In genomic region chr3:72155391-72156064, GRCh38 we compare ENCODE assay signal across 9 cellular contexts.
DNase-seq lines count a peak whose midpoint lies in the region; ATAC-seq and TF ChIP-seq lines count a peak whose summit lies in the region.
"Had no signal": no experiment of that assay in that cellular context is flagged by ENCODE, and none has a peak within 500 bp of the region (broad histone marks: within the 10 kb centered on the region; RNA-seq: fewer than 3 reads in every experiment).

No MANE protein-coding gene starts in this region.

- no peaks in the 10 kb centered on the region for H3K36me3 Mint-ChIP-seq in Calu3 (ENCODE audit: insufficient read depth, unreplicated experiment)

- intact Hi-C loops in mammary epithelial cell (cut with micrococcal nuclease) (no loop called here), thyroid gland (cut with DNase I) (no loop called here), Calu3 (cut with micrococcal nuclease; ENCODE audit: unreplicated experiment) (no loop called here)

- peak overlapping the region; percentile 35 for H2AFZ ChIP-seq in mammary epithelial cell (ENCODE audit: low read depth, low read length)

- no peaks in the 10 kb centered on the region for H3K36me3 ChIP-seq in mammary epithelial cell (ENCODE audit: insufficient read depth, low read length)
- H3K36me3 ChIP-seq in liver (ENCODE audit: control insufficient read depth in 4 of 4, insufficient read depth in 3 of 4, low read depth in 1 of 4, low read length in 3 of 4) = peaks cover 0 to 2% (median 0%) of the 10 kb centered on the region in 4 donors
- H3K36me3 ChIP-seq in thyroid gland = no peaks in the 10 kb centered on the region

- H3K9me3 ChIP-seq in mammary epithelial cell (replicated peaks; ENCODE audit: insufficient read depth, low read length) (peaks cover 4% of the 10 kb centered on the region), liver (ENCODE audit: control insufficient read depth in 4 of 4, low read length in 3 of 4) (no peaks in the 10 kb centered on the region), thyroid gland (no peaks in the 10 kb centered on the region)

- H3K4me1 Mint-ChIP-seq in Calu3 (ENCODE audit: low read depth, unreplicated experiment) = peaks cover 8% of the 10 kb centered on the region

- H3K27me3 ChIP-seq in mammary epithelial cell (ENCODE audit: insufficient read depth, low read length) (no peaks in the 10 kb centered on the region), liver (ENCODE audit: control insufficient read depth in 4 of 4, insufficient read depth in 4 of 4, low read length in 3 of 4) (no peaks in the 10 kb centered on the region), thyroid gland (no peaks in the 10 kb centered on the region)

- H3K27ac Mint-ChIP-seq in Calu3 (ENCODE audit: unreplicated experiment) = no peak overlapping the region

- H3K27ac ChIP-seq in mammary epithelial cell (ENCODE audit: insufficient read depth, low read depth, low read length) (no peak overlapping the region), liver (ENCODE audit: low read depth in 1 of 2, low read length in 2 of 2) (peak overlapping the region; percentile 83 to 94), thyroid gland (no peak overlapping the region)

- CTCF ChIA-PET in mammary epithelial cell (lab: Charles Lee; ENCODE audit: low non-redundant PET) (no interaction called here), Calu3 (lab: Charles Lee) (no interaction called here)

- H3K9ac ChIP-seq in mammary epithelial cell (ENCODE audit: insufficient read depth, low read length) = no peak overlapping the region
- no peak overlapping the region for H3K9ac ChIP-seq in liver (ENCODE audit: low read depth in 1 of 2, low read length in 2 of 2)

- peak; percentile 52 to 71 for TF ChIP-seq RAD21 in liver (IDR thresholded peaks at IDR 0.05)

- H4K20me1 ChIP-seq in mammary epithelial cell (ENCODE audit: insufficient read depth, low read length) = no peaks in the 10 kb centered on the region

- dilution Hi-C loops in mammary epithelial cell (cut with HindIII; ENCODE audit: low sequenced_read_pairs) = no loop called here

- in situ Hi-C loops in mammary epithelial cell (cut with MboI; ENCODE audit: low sequenced_read_pairs in 2 of 2) = no loop called here

- H3K4me3 Mint-ChIP-seq in Calu3 (ENCODE audit: low read depth, unreplicated experiment) = no peak overlapping the region

- WGBS in mammary epithelial cell (ENCODE audit: low coverage, missing lambda C conversion rate) = 61% methylated on average over 10 of the region's 12 CpGs
- 30% methylated on average over 12 of the region's 12 CpGs for WGBS in liver
- WGBS in thyroid gland, 2 donors = 35 to 40% methylated on average over 11 to 12 of the region's 12 CpGs

- no TSS peak for BruUV-seq in mammary epithelial cell (replicated peaks; lab: Mats Ljungman, UMichigan)
- no TSS peak for BruUV-seq in Calu3 (replicated peaks; lab: Mats Ljungman, UMichigan)

- no peaks in the 10 kb centered on the region for H3K79me2 ChIP-seq in mammary epithelial cell (ENCODE audit: insufficient read depth, low read length)

- ATAC-seq in HG02884 (IDR thresholded peaks at IDR 0.05; ENCODE audit: unreplicated experiment) = no peak
- no peak for ATAC-seq in GM18867 (IDR thresholded peaks at IDR 0.05; ENCODE audit: unreplicated experiment)

- no peak for TF ChIP-seq CTCF in mammary epithelial cell (conservative IDR thresholded peaks at IDR 0.05 in 1 of 2, IDR thresholded peaks at IDR 0.05 in 1 of 2; ENCODE audit: extremely low read depth in 1 of 2, insufficient read depth in 1 of 2, low read depth in 1 of 2, low read length in 2 of 2)
- TF ChIP-seq CTCF in liver (IDR thresholded peaks at IDR 0.05; ENCODE audit: low read depth, low read length, missing input control) = no peak
- no peak for TF ChIP-seq CTCF in thyroid gland (IDR thresholded peaks at IDR 0.05)
- no peak for TF ChIP-seq CTCF in Calu3 (IDR thresholded peaks at IDR 0.05; ENCODE audit: unreplicated experiment)

- H3K27me3 Mint-ChIP-seq in Calu3 (ENCODE audit: unreplicated experiment) = peaks cover 36% of the 10 kb centered on the region

- no peaks in the 10 kb centered on the region for H3K9me3 Mint-ChIP-seq in Calu3 (ENCODE audit: low read depth, unreplicated experiment)

- H3K4me1 ChIP-seq in mammary epithelial cell (ENCODE audit: insufficient read depth, low read length) (no peaks in the 10 kb centered on the region), liver (ENCODE audit: control insufficient read depth in 4 of 4, insufficient read depth in 4 of 4, low read length in 3 of 4) (peaks cover 3 to 58% (median 45%) of the 10 kb centered on the region in 4 donors), thyroid gland (peaks cover 6 to 21% of the 10 kb centered on the region in 2 donors)

- no peak overlapping the region for H3K4me2 ChIP-seq in mammary epithelial cell (ENCODE audit: insufficient read depth, low read depth, low read length)

- H3K4me3 ChIP-seq in mammary epithelial cell (replicated peaks in 1 of 3; ENCODE audit: insufficient read depth in 1 of 3, low read depth in 2 of 3, low read length in 3 of 3) (no peak overlapping the region), liver (ENCODE audit: low read depth in 1 of 3, low read length in 3 of 3) (no peak overlapping the region), thyroid gland (replicated peaks in 1 of 3) (no peak overlapping the region)

- DNase-seq in LHCN-M2 (ENCODE audit: low read depth) (peak; percentile 100), mammary epithelial cell (peak; percentile 56), thyroid gland (peak; percentile 27 to 38), erythroblast (lab: John Stamatoyannopoulos, UW) (no peak), Calu3 (no peak)
- DNase-seq: T-helper 9 cell had no signal

- TF ChIP-seq POLR2A in thyroid gland (IDR thresholded peaks at IDR 0.05) (no peak), erythroblast (IDR thresholded peaks at IDR 0.05; ENCODE audit: low read length) (no peak)

TF ChIP-seq in liver, 16 proteins besides CTCF, POLR2A, EP300 and RAD21:
- TF ChIP-seq ATF3 (IDR thresholded peaks at IDR 0.05) (peak; percentile 81), GABPA (IDR thresholded peaks at IDR 0.05 in 1 of 2, conservative IDR thresholded peaks at IDR 0.05 in 1 of 2) (no peak), SP1 (IDR thresholded peaks at IDR 0.05) (peak; percentile 83), YY1 (IDR thresholded peaks at IDR 0.05) (peak; percentile 34), TAF1 (conservative IDR thresholded peaks at IDR 0.05) (peak; percentile 31), FOXA1 (IDR thresholded peaks at IDR 0.05) (peak; percentile 29), EGR1 (IDR thresholded peaks at IDR 0.05; ENCODE audit: low read depth in 2 of 2) (peak; percentile 24 to 35), ZBTB33 (IDR thresholded peaks at IDR 0.05) (peak; percentile 48), JUND (IDR thresholded peaks at IDR 0.05) (peak; percentile 74 to 95), RXRA (IDR thresholded peaks at IDR 0.05) (peak; percentile 86 to 88), FOXA2 (IDR thresholded peaks at IDR 0.05) (peak; percentile 58), HNF4A (conservative IDR thresholded peaks at IDR 0.05) (peak; percentile 60 to 76), HNF4G (IDR thresholded peaks at IDR 0.05) (no peak), NR2F2 (IDR thresholded peaks at IDR 0.05) (peak; percentile 15)
- TF ChIP-seq, protein P1, sequence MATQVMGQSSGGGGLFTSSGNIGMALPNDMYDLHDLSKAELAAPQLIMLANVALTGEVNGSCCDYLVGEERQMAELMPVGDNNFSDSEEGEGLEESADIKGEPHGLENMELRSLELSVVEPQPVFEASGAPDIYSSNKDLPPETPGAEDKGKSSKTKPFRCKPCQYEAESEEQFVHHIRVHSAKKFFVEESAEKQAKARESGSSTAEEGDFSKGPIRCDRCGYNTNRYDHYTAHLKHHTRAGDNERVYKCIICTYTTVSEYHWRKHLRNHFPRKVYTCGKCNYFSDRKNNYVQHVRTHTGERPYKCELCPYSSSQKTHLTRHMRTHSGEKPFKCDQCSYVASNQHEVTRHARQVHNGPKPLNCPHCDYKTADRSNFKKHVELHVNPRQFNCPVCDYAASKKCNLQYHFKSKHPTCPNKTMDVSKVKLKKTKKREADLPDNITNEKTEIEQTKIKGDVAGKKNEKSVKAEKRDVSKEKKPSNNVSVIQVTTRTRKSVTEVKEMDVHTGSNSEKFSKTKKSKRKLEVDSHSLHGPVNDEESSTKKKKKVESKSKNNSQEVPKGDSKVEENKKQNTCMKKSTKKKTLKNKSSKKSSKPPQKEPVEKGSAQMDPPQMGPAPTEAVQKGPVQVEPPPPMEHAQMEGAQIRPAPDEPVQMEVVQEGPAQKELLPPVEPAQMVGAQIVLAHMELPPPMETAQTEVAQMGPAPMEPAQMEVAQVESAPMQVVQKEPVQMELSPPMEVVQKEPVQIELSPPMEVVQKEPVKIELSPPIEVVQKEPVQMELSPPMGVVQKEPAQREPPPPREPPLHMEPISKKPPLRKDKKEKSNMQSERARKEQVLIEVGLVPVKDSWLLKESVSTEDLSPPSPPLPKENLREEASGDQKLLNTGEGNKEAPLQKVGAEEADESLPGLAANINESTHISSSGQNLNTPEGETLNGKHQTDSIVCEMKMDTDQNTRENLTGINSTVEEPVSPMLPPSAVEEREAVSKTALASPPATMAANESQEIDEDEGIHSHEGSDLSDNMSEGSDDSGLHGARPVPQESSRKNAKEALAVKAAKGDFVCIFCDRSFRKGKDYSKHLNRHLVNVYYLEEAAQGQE (IDR thresholded peaks at IDR 0.05) = peak; percentile 62
- TF ChIP-seq, protein P2, sequence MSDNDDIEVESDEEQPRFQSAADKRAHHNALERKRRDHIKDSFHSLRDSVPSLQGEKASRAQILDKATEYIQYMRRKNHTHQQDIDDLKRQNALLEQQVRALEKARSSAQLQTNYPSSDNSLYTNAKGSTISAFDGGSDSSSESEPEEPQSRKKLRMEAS (IDR thresholded peaks at IDR 0.05) = peak; percentile 90

Comparison
In these comparisons a context has a peak if more than half of its experiments do, and no peak if none do; other contexts are left out.
1. DNase-seq: peak in LHCN-M2 (single experiment), mammary epithelial cell (single experiment) and thyroid gland (2 of 2); none in erythroblast (0 of 2) and Calu3 (single experiment).
2. H3K27ac ChIP-seq: peak in liver (2 of 2); none in mammary epithelial cell (single experiment) and thyroid gland (0 of 3).